Comparison of ENCODE assay signal across 22 cellular contexts in the genomic region with DNA sequence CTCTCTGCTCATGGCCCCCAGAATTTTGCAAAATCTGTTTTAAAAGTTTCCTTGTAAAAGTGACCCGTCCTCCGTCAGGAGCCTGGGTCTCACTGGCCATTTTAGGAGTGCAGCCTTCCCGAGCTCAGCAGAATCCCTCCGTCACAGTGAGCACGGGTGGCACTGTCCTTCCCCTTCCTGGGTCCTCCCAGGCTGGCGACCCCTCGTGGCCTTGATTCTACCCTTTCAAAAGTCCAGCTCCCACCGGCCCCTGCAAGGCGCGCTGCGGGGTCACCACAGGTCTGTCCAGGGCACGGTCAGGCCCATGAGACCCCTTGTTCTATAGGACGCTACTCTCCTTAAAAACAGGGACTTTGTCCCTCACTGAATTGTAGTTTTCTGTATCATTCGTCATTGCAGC.
DNase-seq lines count a peak whose midpoint lies in the region; ATAC-seq, FAIRE-seq and TF ChIP-seq lines count a peak whose summit lies in the region.
"Had no signal": no experiment of that assay in that cellular context is flagged by ENCODE, and none has a peak within 500 bp of the region (broad histone marks: within the 10 kb centered on the region; RNA-seq: fewer than 3 reads in every experiment).

No MANE protein-coding gene starts in this region.

- no peak overlapping the region for H3K23ac ChIP-seq in mesenchymal stem cell (ENCODE audit: low read length in 2 of 2)

- H3K79me2 ChIP-seq in HepG2 (ENCODE audit: insufficient read depth, low read length) = no peaks in the 10 kb centered on the region

- H4K91ac ChIP-seq in mesenchymal stem cell (ENCODE audit: low read length) = no peak overlapping the region

- H3K79me1 ChIP-seq in mesenchymal stem cell (replicated peaks; ENCODE audit: low read length, poor library complexity, severe bottlenecking) = no peaks in the 10 kb centered on the region

- no peak overlapping the region for H3K4ac ChIP-seq in mesenchymal stem cell (ENCODE audit: low read depth in 1 of 2, low read length in 2 of 2)

- H3K4me1 ChIP-seq in HepG2 (ENCODE audit: insufficient read depth, low read length) (peaks cover 8% of the 10 kb centered on the region), right lobe of liver (no peaks in the 10 kb centered on the region), mesenchymal stem cell (ENCODE audit: control insufficient read depth, insufficient read depth, low read depth, low read length) (peaks cover 36% of the 10 kb centered on the region), sigmoid colon (peaks cover 0 to 12% (median 7%) of the 10 kb centered on the region in 4 donors), colonic mucosa (no peaks in the 10 kb centered on the region)

- H3K4me1 Mint-ChIP-seq in activated CD4-positive, alpha-beta memory T cell treated with anti-CD3 and anti-CD28 coated beads for 36 hours (ENCODE audit: low read depth) = no peaks in the 10 kb centered on the region
- H3K4me1 Mint-ChIP-seq in activated CD4-positive, alpha-beta T cell treated with anti-CD3 and anti-CD28 coated beads for 36 hours = no peaks in the 10 kb centered on the region

- no peak for TF ChIP-seq POLR2A in HepG2 (IDR thresholded peaks at IDR 0.05; ENCODE audit: insufficient read depth in 1 of 2, low read depth in 2 of 2, low read length in 2 of 2)
- no peak for TF ChIP-seq POLR2A in right lobe of liver (IDR thresholded peaks at IDR 0.05)
- TF ChIP-seq POLR2A in sigmoid colon (IDR thresholded peaks at IDR 0.05) = no peak

- H2BK5ac ChIP-seq in mesenchymal stem cell (ENCODE audit: low read depth, low read length, poor library complexity, severe bottlenecking) = no peak overlapping the region

- no TSS peak for BruUV-seq in HepG2 (replicated peaks; lab: Mats Ljungman, UMichigan)

- H3K36me3 Mint-ChIP-seq in activated CD4-positive, alpha-beta memory T cell treated with anti-CD3 and anti-CD28 coated beads for 36 hours = peaks cover 3% of the 10 kb centered on the region
- peaks cover 3% of the 10 kb centered on the region for H3K36me3 Mint-ChIP-seq in activated CD4-positive, alpha-beta T cell treated with anti-CD3 and anti-CD28 coated beads for 36 hours (ENCODE audit: low read depth)

- in situ Hi-C loops in HepG2 (cut with HindIII; ENCODE audit: extremely low pct_ligation_motif_present, low pct_unique_long_range_greater_than_20kb) = no loop called here

- no peak for TF ChIP-seq RAD21 in HepG2 (CRISPR knock-in tag; IDR thresholded peaks at IDR 0.05)

- TF ChIP-seq CTCF in HepG2 (CRISPR knock-in tag; IDR thresholded peaks at IDR 0.05) (peak; percentile 31; the same call in 1 of the 2 replicates), right lobe of liver (IDR thresholded peaks at IDR 0.05) (no peak), sigmoid colon (IDR thresholded peaks at IDR 0.05) (no peak), colonic mucosa (IDR thresholded peaks at IDR 0.05) (no peak)

- intact Hi-C loops in HepG2 (cut with micrococcal nuclease; ENCODE audit: unreplicated experiment) = no loop called here
- intact Hi-C loops in right lobe of liver (cut with DNase I) = no loop called here
- intact Hi-C loops in sigmoid colon (cut with DNase I) = no loop called here
- intact Hi-C loops in activated CD4-positive, alpha-beta memory T cell treated with anti-CD3 and anti-CD28 coated beads for 36 hours (cut with micrococcal nuclease) = no loop called here
- intact Hi-C loops in colonic mucosa (cut with DNase I) = no loop called here
- intact Hi-C loops in activated CD4-positive, alpha-beta T cell treated with anti-CD3 and anti-CD28 coated beads for 36 hours (cut with DNase I, micrococcal nuclease) = no loop called here

- no peak overlapping the region for H2AK5ac ChIP-seq in mesenchymal stem cell (ENCODE audit: low read length, severe bottlenecking)

- H3K9me3 ChIP-seq in HepG2 (ENCODE audit: low read length) = peaks cover 8% of the 10 kb centered on the region
- H3K9me3 ChIP-seq in right lobe of liver = no peaks in the 10 kb centered on the region
- no peaks in the 10 kb centered on the region for H3K9me3 ChIP-seq in mesenchymal stem cell (ENCODE audit: control insufficient read depth, low read length)
- H3K9me3 ChIP-seq in sigmoid colon = no peaks in the 10 kb centered on the region
- no peaks in the 10 kb centered on the region for H3K9me3 ChIP-seq in colonic mucosa
- H3K9me3 ChIP-seq: transverse colon had no signal

- H4K20me1 ChIP-seq in HepG2 (ENCODE audit: insufficient read depth, low read length) = no peaks in the 10 kb centered on the region; the same call in 1 of the 2 replicates

- H3K27ac Mint-ChIP-seq in activated CD4-positive, alpha-beta memory T cell treated with anti-CD3 and anti-CD28 coated beads for 36 hours = no peak overlapping the region
- no peak overlapping the region for H3K27ac Mint-ChIP-seq in activated CD4-positive, alpha-beta T cell treated with anti-CD3 and anti-CD28 coated beads for 36 hours
- H3K27ac Mint-ChIP-seq: activated naive CD8-positive, alpha-beta T cell treated with anti-CD3 and anti-CD28 coated beads, Interleukin-2, amount 50 U/mL, for 24 hours; activated T-helper 2 cell treated with anti-CD3 and anti-CD28 coated beads, Interferon-gamma antibody, Interleukin-2, Interleukin-4, amounts not matched to agents 10 μg/mL and 5 μg/mL and 100 μg/mL, durations not matched to agents 14 hours and 24 hours and 36 hours; T-helper 2 cell treated with Interferon-gamma antibody and Interleukin-4, amounts not matched to agents 5 μg/mL and 100 μg/mL, for 36 hours had no signal

- 43% methylated on average over 14 of the region's 14 CpGs for WGBS in HepG2 (ENCODE audit: low lambda C conversion rate)
- WGBS in right lobe of liver (ENCODE audit: insufficient coverage, low coverage, low lambda C conversion rate, missing lambda C conversion rate) = 79% methylated on average over 9 of the region's 14 CpGs
- WGBS in mesenchymal stem cell = 94% methylated on average over 14 of the region's 14 CpGs
- WGBS in sigmoid colon, 2 donors = 91% methylated on average over 14 of the region's 14 CpGs

- no peak overlapping the region for H3K4me3 Mint-ChIP-seq in activated CD4-positive, alpha-beta memory T cell treated with anti-CD3 and anti-CD28 coated beads for 36 hours
- no peak overlapping the region for H3K4me3 Mint-ChIP-seq in activated CD4-positive, alpha-beta T cell treated with anti-CD3 and anti-CD28 coated beads for 36 hours
- H3K4me3 Mint-ChIP-seq: activated naive CD8-positive, alpha-beta T cell treated with anti-CD3 and anti-CD28 coated beads, Interleukin-2, amount 50 U/mL, for 24 hours; stimulated activated naive CD8-positive, alpha-beta T cell treated with anti-CD3 and anti-CD28 coated beads, Interleukin-15, amount 100 ng/mL, for 72 hours; T-helper 2 cell treated with Interferon-gamma antibody and Interleukin-4, amounts not matched to agents 5 μg/mL and 100 μg/mL, for 36 hours had no signal

- H3K27ac ChIP-seq in HepG2 (ENCODE audit: extremely low read length, insufficient read depth, low read length) = no peak overlapping the region
- H3K27ac ChIP-seq in right lobe of liver = no peak overlapping the region
- H3K27ac ChIP-seq in mesenchymal stem cell (ENCODE audit: low read length, poor library complexity, severe bottlenecking) = no peak overlapping the region
- no peak overlapping the region for H3K27ac ChIP-seq in sigmoid colon
- no peak overlapping the region for H3K27ac ChIP-seq in colonic mucosa
- H3K27ac ChIP-seq: C4-2B, transverse colon, WERI-Rb-1 had no signal

- POLR2A ChIA-PET in HepG2 (lab: Yijun Ruan, JAX) = no interaction called here
- POLR2A ChIA-PET in activated CD4-positive, alpha-beta memory T cell treated with anti-CD3 and anti-CD28 coated beads for 36 hours (lab: Charles Lee) = no interaction called here
- POLR2A ChIA-PET in activated CD4-positive, alpha-beta T cell treated with anti-CD3 and anti-CD28 coated beads for 36 hours (lab: Charles Lee) = no interaction called here

- H3K18ac ChIP-seq in mesenchymal stem cell (ENCODE audit: low read depth in 1 of 2, low read length in 2 of 2) = no peak overlapping the region

- H4K8ac ChIP-seq in mesenchymal stem cell (ENCODE audit: low read length) = no peak overlapping the region

- DNase-seq in HepG2 (ENCODE audit: low spot score) (no peak), right lobe of liver (no peak), mesenchymal stem cell (no peak), sigmoid colon (peak; percentile 42), CD1c-positive myeloid dendritic cell (ENCODE audit: extremely low spot score) (no peak), colonic mucosa (no peak)
- no peak for DNase-seq in activated CD4-positive, alpha-beta memory T cell treated with anti-CD3 and anti-CD28 coated beads for 36 hours
- no peak for DNase-seq in activated CD4-positive, alpha-beta T cell treated with anti-CD3 and anti-CD28 coated beads for 36 hours
- DNase-seq: activated CD4-positive, alpha-beta T cell treated with anti-CD3 and anti-CD28 coated beads, Interleukin-2, amount 50 U/mL, for 4 hours; activated naive CD8-positive, alpha-beta T cell treated with anti-CD3 and anti-CD28 coated beads, Interleukin-2, amount 50 U/mL, for 24 hours; GOT3; KG1; midbrain; NCI-H187; NCI-H526 treated with DMSO at 0.1 percent for 48 hours; stimulated activated CD4-positive, alpha-beta T cell treated with anti-CD3 and anti-CD28 coated beads, Interleukin-12 subunit alpha, Interleukin-12 subunit beta, amount 100 ng/mL, for 4 hours; stimulated activated naive CD8-positive, alpha-beta T cell treated with anti-CD3 and anti-CD28 coated beads, Interleukin-15, amount 100 ng/mL, for 72 hours; transverse colon; WERI-Rb-1 had no signal

- no peak for ATAC-seq in HepG2
- no peak for ATAC-seq in right lobe of liver
- no peak for ATAC-seq in activated CD4-positive, alpha-beta T cell treated with anti-CD3 and anti-CD28 coated beads for 36 hours
- ATAC-seq: activated naive CD8-positive, alpha-beta T cell treated with anti-CD3 and anti-CD28 coated beads, Interleukin-2, amount 50 U/mL, for 24 hours; stimulated activated naive CD8-positive, alpha-beta T cell treated with anti-CD3 and anti-CD28 coated beads, Interleukin-15, amount 100 ng/mL, for 72 hours had no signal

- H2BK120ac ChIP-seq in mesenchymal stem cell (ENCODE audit: low read depth, low read length) = no peak overlapping the region

- H3K4me3 ChIP-seq in HepG2 (replicated peaks in 1 of 3; ENCODE audit: insufficient read depth in 1 of 3, low read depth in 2 of 3, low read length in 3 of 3) (no peak overlapping the region; a peak in 1 of 6 replicates), right lobe of liver (no peak overlapping the region), mesenchymal stem cell (ENCODE audit: insufficient read depth in 1 of 2, low read depth in 1 of 2, low read length in 2 of 2) (no peak overlapping the region), sigmoid colon (no peak overlapping the region), colonic mucosa (no peak overlapping the region)
- H3K4me3 ChIP-seq: transverse colon had no signal

- H3K27me3 Mint-ChIP-seq in activated CD4-positive, alpha-beta memory T cell treated with anti-CD3 and anti-CD28 coated beads for 36 hours = peaks cover 6% of the 10 kb centered on the region
- peaks cover 5% of the 10 kb centered on the region for H3K27me3 Mint-ChIP-seq in activated CD4-positive, alpha-beta T cell treated with anti-CD3 and anti-CD28 coated beads for 36 hours

- no peaks in the 10 kb centered on the region for H3K36me3 ChIP-seq in HepG2 (replicated peaks in 1 of 2; ENCODE audit: control insufficient read depth in 1 of 2, insufficient read depth in 2 of 2, low read length in 2 of 2)
- no peaks in the 10 kb centered on the region for H3K36me3 ChIP-seq in right lobe of liver
- H3K36me3 ChIP-seq in mesenchymal stem cell (ENCODE audit: control insufficient read depth in 1 of 2, insufficient read depth in 2 of 2, low read depth in 1 of 2, low read length in 2 of 2) = no peaks in the 10 kb centered on the region
- no peaks in the 10 kb centered on the region for H3K36me3 ChIP-seq in sigmoid colon
- H3K36me3 ChIP-seq in colonic mucosa = no peaks in the 10 kb centered on the region
- H3K36me3 ChIP-seq: transverse colon, WERI-Rb-1 had no signal

- H2AFZ ChIP-seq in HepG2 (ENCODE audit: low read length) = no peak overlapping the region
- no peak overlapping the region for H2AFZ ChIP-seq in mesenchymal stem cell (ENCODE audit: low read depth, low read length)

- no peak overlapping the region for H2BK15ac ChIP-seq in mesenchymal stem cell (ENCODE audit: low read depth, poor library complexity, severe bottlenecking)

- no peak overlapping the region for H2BK12ac ChIP-seq in mesenchymal stem cell (ENCODE audit: low read length in 2 of 2)

- H3K9ac ChIP-seq in HepG2 (ENCODE audit: insufficient read depth, low read depth, low read length) (no peak overlapping the region), mesenchymal stem cell (ENCODE audit: low read length) (peak overlapping the region; percentile 21), colonic mucosa (ENCODE audit: low read depth in 2 of 2, low read length in 2 of 2) (no peak overlapping the region)

- TF ChIP-seq EP300 in HepG2 (IDR thresholded peaks at IDR 0.05; ENCODE audit: low read depth in 2 of 2, low read length in 2 of 2) (no peak), HepG2 (CRISPR knock-in tag; IDR thresholded peaks at IDR 0.05; ENCODE audit: borderline replicate concordance) (no peak), sigmoid colon (IDR thresholded peaks at IDR 0.05) (no peak)

- H3K14ac ChIP-seq in mesenchymal stem cell (ENCODE audit: low read length in 2 of 2) = no peak overlapping the region

- H3K4me2 ChIP-seq in HepG2 (ENCODE audit: low read depth, low read length) (no peak overlapping the region), mesenchymal stem cell (ENCODE audit: low read length, poor library complexity, severe bottlenecking) (no peak overlapping the region)

- peaks cover 5% of the 10 kb centered on the region for H3K9me3 Mint-ChIP-seq in activated CD4-positive, alpha-beta memory T cell treated with anti-CD3 and anti-CD28 coated beads for 36 hours
- H3K9me3 Mint-ChIP-seq in activated CD4-positive, alpha-beta T cell treated with anti-CD3 and anti-CD28 coated beads for 36 hours (ENCODE audit: low read depth) = peaks cover 6% of the 10 kb centered on the region

- CTCF ChIA-PET in HepG2 (lab: Yijun Ruan, JAX; ENCODE audit: low intra/inter-chr PET ratio, low total read pairs) = no interaction called here
- CTCF ChIA-PET in activated CD4-positive, alpha-beta memory T cell treated with anti-CD3 and anti-CD28 coated beads for 36 hours (lab: Charles Lee) = no interaction called here
- CTCF ChIA-PET in activated CD4-positive, alpha-beta T cell treated with anti-CD3 and anti-CD28 coated beads for 36 hours (lab: Charles Lee) = interaction anchor here (0.6 to 1.3 kb wide), 4 partner anchors 33 to 91 kb away, joined by 3 to 4 read pairs (median 4); no protein-coding TSS in a partner anchor

- peaks cover 12 to 80% of the 10 kb centered on the region in 2 experiments for H3K27me3 ChIP-seq in HepG2 (ENCODE audit: control insufficient read depth in 1 of 2, insufficient read depth in 2 of 2, low read length in 2 of 2)
- no peaks in the 10 kb centered on the region for H3K27me3 ChIP-seq in right lobe of liver
- H3K27me3 ChIP-seq in mesenchymal stem cell (ENCODE audit: control insufficient read depth in 1 of 2, insufficient read depth in 1 of 2, low read length in 2 of 2) = peaks cover 0 to 6% of the 10 kb centered on the region in 2 experiments
- no peaks in the 10 kb centered on the region for H3K27me3 ChIP-seq in sigmoid colon
- H3K27me3 ChIP-seq in colonic mucosa = no peaks in the 10 kb centered on the region
- H3K27me3 ChIP-seq: transverse colon had no signal

- no peak for FAIRE-seq in HepG2 (lab: Jason Lieb, UNC)
